ENCODE assay signal across 9 cellular contexts in genomic region chr10:10418397-10418796, GRCh38.
A peak's percentile ranks its signal among the peaks of the same experiment; 100 is the strongest.
DNase-seq lines count a peak whose midpoint lies in the region; ATAC-seq, FAIRE-seq and TF ChIP-seq lines count a peak whose summit lies in the region.
"Had no signal": no experiment of that assay in that cellular context is flagged by ENCODE, and none has a peak within 500 bp of the region (broad histone marks: within the 10 kb centered on the region; RNA-seq: fewer than 3 reads in every experiment).

No MANE protein-coding gene starts in this region.

- no peak overlapping the region for H3K27ac Mint-ChIP-seq in T-helper 1 cell treated with Interleukin-12 subunit alpha and Interleukin-12 subunit beta and Interleukin-4 antibody, amounts not matched to agents 30 μg/mL and 1 μg/mL, for 36 hours
- no peak overlapping the region for H3K27ac Mint-ChIP-seq in chondrocyte (ENCODE audit: unreplicated experiment)
- H3K27ac Mint-ChIP-seq: endodermal cell had no signal

- DNase-seq in GM13976 (ENCODE audit: low spot score), result peak; percentile 42
- DNase-seq in chondrocyte (ENCODE audit: low spot score), result no peak
- DNase-seq in uterus, result no peak
- DNase-seq in kidney, result no peak
- no peak for DNase-seq in NCI-H345 treated with DMSO at 0.1 percent for 48 hours (lab: John Stamatoyannopoulos, UW; ENCODE audit: unreplicated experiment)
- DNase-seq: endodermal cell had no signal

- TF ChIP-seq POLR2A in uterus (IDR thresholded peaks at IDR 0.05), result no peak

- in situ Hi-C loops in GM13976 (cut with MboI; ENCODE audit: low sequenced_read_pairs, unreplicated experiment), result no loop called here

- no peak for FAIRE-seq in kidney (lab: Jason Lieb, UNC)

- peak; percentile 97 for ATAC-seq in GM19467 (IDR thresholded peaks at IDR 0.05; ENCODE audit: unreplicated experiment)
- peak; percentile 92 for ATAC-seq in HG03135 (IDR thresholded peaks at IDR 0.05; ENCODE audit: unreplicated experiment)

- H3K9me3 Mint-ChIP-seq in T-helper 1 cell treated with Interleukin-12 subunit alpha and Interleukin-12 subunit beta and Interleukin-4 antibody, amounts not matched to agents 30 μg/mL and 1 μg/mL, for 36 hours, result peaks cover 3% of the 10 kb centered on the region
- H3K9me3 Mint-ChIP-seq in chondrocyte (ENCODE audit: low read depth), result no peaks in the 10 kb centered on the region
- H3K9me3 Mint-ChIP-seq: endodermal cell had no signal

- peak overlapping the region; percentile 32 for H3K4me3 Mint-ChIP-seq in T-helper 1 cell treated with Interleukin-12 subunit alpha and Interleukin-12 subunit beta and Interleukin-4 antibody, amounts not matched to agents 30 μg/mL and 1 μg/mL, for 36 hours
- no peak overlapping the region for H3K4me3 Mint-ChIP-seq in chondrocyte (ENCODE audit: unreplicated experiment)
- H3K4me3 Mint-ChIP-seq: endodermal cell had no signal

- H3K27me3 Mint-ChIP-seq in T-helper 1 cell treated with Interleukin-12 subunit alpha and Interleukin-12 subunit beta and Interleukin-4 antibody, amounts not matched to agents 30 μg/mL and 1 μg/mL, for 36 hours (ENCODE audit: low read depth), result no peaks in the 10 kb centered on the region
- H3K27me3 Mint-ChIP-seq in chondrocyte (ENCODE audit: low read depth), result no peaks in the 10 kb centered on the region

- H3K27me3 ChIP-seq in uterus, result no peaks in the 10 kb centered on the region

- intact Hi-C loops in uterus (cut with DNase I; ENCODE audit: low total_unique reads) (no loop called here), kidney (cut with DNase I) (no loop called here)

- H3K4me3 ChIP-seq in uterus, result no peak overlapping the region
- H3K4me3 ChIP-seq in kidney (ENCODE audit: low read length in 2 of 2), result no peak overlapping the region

- H3K4me1 ChIP-seq in uterus, result no peaks in the 10 kb centered on the region
- no peaks in the 10 kb centered on the region for H3K4me1 ChIP-seq in kidney (ENCODE audit: control insufficient read depth in 1 of 2, insufficient read depth in 1 of 2, low read depth in 1 of 2, low read length in 2 of 2)

- no peak overlapping the region for H3K9ac ChIP-seq in kidney (ENCODE audit: low read length in 2 of 2)

- H3K36me3 ChIP-seq in uterus (no peaks in the 10 kb centered on the region), kidney (ENCODE audit: control insufficient read depth in 1 of 2, insufficient read depth in 2 of 2, low read length in 2 of 2) (no peaks in the 10 kb centered on the region)

- H3K4me1 Mint-ChIP-seq in T-helper 1 cell treated with Interleukin-12 subunit alpha and Interleukin-12 subunit beta and Interleukin-4 antibody, amounts not matched to agents 30 μg/mL and 1 μg/mL, for 36 hours (ENCODE audit: low read depth), result peaks cover 20% of the 10 kb centered on the region
- H3K4me1 Mint-ChIP-seq in chondrocyte (ENCODE audit: low read depth), result no peaks in the 10 kb centered on the region

- H3K36me3 Mint-ChIP-seq in T-helper 1 cell treated with Interleukin-12 subunit alpha and Interleukin-12 subunit beta and Interleukin-4 antibody, amounts not matched to agents 30 μg/mL and 1 μg/mL, for 36 hours (ENCODE audit: low read depth), result no peaks in the 10 kb centered on the region
- no peaks in the 10 kb centered on the region for H3K36me3 Mint-ChIP-seq in chondrocyte (ENCODE audit: low read depth)

- H3K27ac ChIP-seq in uterus, result no peak overlapping the region
- H3K27ac ChIP-seq in kidney (ENCODE audit: low read depth in 2 of 2, low read length in 2 of 2), result no peak overlapping the region

- TF ChIP-seq CTCF in GM13976 (IDR thresholded peaks at IDR 0.05; ENCODE audit: borderline replicate concordance, control extremely low read depth, extremely low read depth, insufficient read depth, missing control alignments) (no peak), chondrocyte (IDR thresholded peaks at IDR 0.05) (no peak), uterus (IDR thresholded peaks at IDR 0.05) (no peak), kidney (IDR thresholded peaks at IDR 0.05; ENCODE audit: borderline replicate concordance, extremely low read depth, insufficient read depth) (no peak)

- no peaks in the 10 kb centered on the region for H3K9me3 ChIP-seq in uterus
- H3K9me3 ChIP-seq in kidney (ENCODE audit: control insufficient read depth in 1 of 2, low read length in 2 of 2), result no peaks in the 10 kb centered on the region
